ENCODE assay signal across 9 cellular contexts in genomic region chr4:111400736-111401135, GRCh38.
A peak's percentile ranks its signal among the peaks of the same experiment; 100 is the strongest.
DNase-seq lines count a peak whose midpoint lies in the region; ATAC-seq and TF ChIP-seq lines count a peak whose summit lies in the region.
"Had no signal": no experiment of that assay in that cellular context is flagged by ENCODE, and none has a peak within 500 bp of the region (broad histone marks: within the 10 kb centered on the region; RNA-seq: fewer than 3 reads in every experiment).

No MANE protein-coding gene starts in this region.

- H3K9me3 ChIP-seq in left lung: no peaks in the 10 kb centered on the region
- H3K9me3 ChIP-seq in suprapubic skin: no peaks in the 10 kb centered on the region

- no peak for TF ChIP-seq POLR2A in suprapubic skin (IDR thresholded peaks at IDR 0.05)

- H3K4me3 ChIP-seq in epithelial cell of esophagus (ENCODE audit: low read length): no peak overlapping the region
- no peak overlapping the region for H3K4me3 ChIP-seq in left lung
- H3K4me3 ChIP-seq in suprapubic skin: no peak overlapping the region

- WGBS in suprapubic skin: 40% methylated on average over 4 of the region's 4 CpGs

- peak; percentile 41 for DNase-seq in EL
- DNase-seq in NCI-H345 treated with DMSO at 0.1 percent for 48 hours (lab: John Stamatoyannopoulos, UW; ENCODE audit: unreplicated experiment): peak; percentile 84
- DNase-seq in epithelial cell of esophagus (ENCODE audit: low read depth): peak; percentile 39
- peak; percentile 51 for DNase-seq in occipital lobe (lab: John Stamatoyannopoulos, UW)
- no peak for DNase-seq in left lung
- DNase-seq in SK-N-DZ (ENCODE audit: low spot score): no peak
- no peak for DNase-seq in suprapubic skin (ENCODE audit: low spot score in 2 of 2)
- DNase-seq: stimulated activated naive CD4-positive, alpha-beta T cell had no signal

- H3K4me1 ChIP-seq in left lung (no peaks in the 10 kb centered on the region), suprapubic skin (no peaks in the 10 kb centered on the region)

- no peak for ATAC-seq in left lung
- no peak for ATAC-seq in HG02623 (IDR thresholded peaks at IDR 0.05; ENCODE audit: unreplicated experiment)

- H3K27ac ChIP-seq in left lung (no peak overlapping the region), suprapubic skin (no peak overlapping the region)

- TF ChIP-seq EP300 in suprapubic skin (IDR thresholded peaks at IDR 0.05): no peak

- H3K36me3 ChIP-seq in left lung (no peaks in the 10 kb centered on the region), suprapubic skin (no peaks in the 10 kb centered on the region)

- no peak for TF ChIP-seq CTCF in epithelial cell of esophagus (IDR thresholded peaks at IDR 0.05; ENCODE audit: insufficient read depth, low read depth, low read length, missing control alignments)
- no peak for TF ChIP-seq CTCF in left lung (IDR thresholded peaks at IDR 0.05)
- no peak for TF ChIP-seq CTCF in suprapubic skin (IDR thresholded peaks at IDR 0.05)

- intact Hi-C loops in left lung (cut with DNase I): no loop called here

- H3K27me3 ChIP-seq in left lung: no peaks in the 10 kb centered on the region
- H3K27me3 ChIP-seq in suprapubic skin: no peaks in the 10 kb centered on the region

Comparison
In these comparisons a context has a peak if more than half of its experiments do, and no peak if none do; other contexts are left out.
1. DNase-seq: peak in EL (single experiment), NCI-H345 treated with DMSO at 0.1 percent for 48 hours (single experiment), epithelial cell of esophagus (single experiment) and occipital lobe (single experiment); none in left lung (0 of 2), SK-N-DZ (single experiment) and suprapubic skin (0 of 2).